In the genomic region with DNA sequence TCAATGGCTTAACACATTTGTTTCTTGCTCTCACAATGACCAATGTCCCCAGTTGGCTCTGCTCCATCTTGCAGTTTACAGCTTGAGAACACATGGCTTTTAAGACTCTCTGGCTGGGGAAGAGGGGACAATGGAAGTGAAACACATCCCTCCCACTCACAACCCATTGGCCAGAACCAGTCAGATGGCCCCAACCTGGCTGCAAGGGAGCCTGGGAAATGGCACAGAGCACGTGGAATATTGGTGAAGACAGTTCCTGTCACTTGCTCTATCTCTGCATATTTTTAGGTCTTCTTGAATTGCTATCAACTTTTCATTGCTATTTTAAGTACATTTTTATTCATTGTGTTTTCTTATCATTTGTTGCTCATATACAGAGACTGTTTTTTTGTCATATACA, we compare ENCODE assay signal across 18 cellular contexts.
"Had no signal": no experiment of that assay in that cellular context is flagged by ENCODE, and none has a peak within 500 bp of the region (broad histone marks: within the 10 kb centered on the region; RNA-seq: fewer than 3 reads in every experiment).

No MANE protein-coding gene starts in this region.

- H3K36me3 ChIP-seq: adrenal gland, esophagus squamous epithelium, heart right ventricle, lower lobe of right lung, ovary, sigmoid colon, thoracic aorta, upper lobe of left lung had no signal

- H3K27me3 ChIP-seq: adrenal gland, esophagus squamous epithelium, ovary, sigmoid colon, upper lobe of left lung had no signal

- H3K4me3 Mint-ChIP-seq: activated CD4-positive, alpha-beta T cell treated with anti-CD3 and anti-CD28 coated beads for 36 hours; natural killer cell; stimulated activated naive B cell treated with anti-CD40 and anti-IgM and Interleukin-4, amounts not matched to agents 10 μg/mL and 1 μg/mL and 100 μg/mL, for 72 hours had no signal

- H3K27ac ChIP-seq: adrenal gland, esophagus squamous epithelium, heart right ventricle, lower lobe of right lung, ovary, sigmoid colon, thoracic aorta, upper lobe of left lung had no signal

- H3K4me1 ChIP-seq: adrenal gland, esophagus squamous epithelium, heart right ventricle, lower lobe of right lung, sigmoid colon, upper lobe of left lung had no signal

- DNase-seq: activated CD4-positive, alpha-beta T cell treated with anti-CD3 and anti-CD28 coated beads for 36 hours; activated CD4-positive, alpha-beta T cell treated with anti-CD3 and anti-CD28 coated beads, Interleukin-2, amount 50 U/mL, for 48 hours; activated gamma-delta T cell; cerebellar nuclear complex; effector CD8-positive, alpha-beta T cell; esophagus squamous epithelium; heart right ventricle; left cardiac atrium; lower lobe of right lung; natural killer cell; ovary; sigmoid colon; stimulated activated CD4-positive, alpha-beta T cell treated with anti-CD3 and anti-CD28 coated beads, Interleukin-4, amount 100 ng/mL, for 4 hours; stimulated activated naive B cell treated with anti-CD40 and anti-IgM and Interleukin-4, amounts not matched to agents 10 μg/mL and 1 μg/mL and 100 μg/mL, for 72 hours; upper lobe of left lung had no signal

- H3K36me3 Mint-ChIP-seq: activated naive CD4-positive, alpha-beta T cell treated with anti-CD3 and anti-CD28 coated beads, Interleukin-2, amount 50 U/mL, for 72 hours; natural killer cell; stimulated activated naive B cell treated with anti-CD40 and anti-IgM and Interleukin-4, amounts not matched to agents 10 μg/mL and 1 μg/mL and 100 μg/mL, for 72 hours had no signal

- H3K27ac Mint-ChIP-seq: activated CD4-positive, alpha-beta T cell treated with anti-CD3 and anti-CD28 coated beads for 36 hours; activated naive CD4-positive, alpha-beta T cell treated with anti-CD3 and anti-CD28 coated beads, Interleukin-2, amount 50 U/mL, for 72 hours; natural killer cell; stimulated activated naive B cell treated with anti-CD40 and anti-IgM and Interleukin-4, amounts not matched to agents 10 μg/mL and 1 μg/mL and 100 μg/mL, for 72 hours had no signal

- H3K9me3 ChIP-seq: adrenal gland, esophagus squamous epithelium, heart right ventricle, lower lobe of right lung, ovary, sigmoid colon, thoracic aorta, upper lobe of left lung had no signal

- H3K4me1 Mint-ChIP-seq: activated CD4-positive, alpha-beta T cell treated with anti-CD3 and anti-CD28 coated beads for 36 hours; natural killer cell; stimulated activated naive B cell treated with anti-CD40 and anti-IgM and Interleukin-4, amounts not matched to agents 10 μg/mL and 1 μg/mL and 100 μg/mL, for 72 hours had no signal

- H3K4me3 ChIP-seq: adrenal gland, esophagus squamous epithelium, heart right ventricle, lower lobe of right lung, ovary, sigmoid colon, thoracic aorta, upper lobe of left lung had no signal

- H3K9me3 Mint-ChIP-seq: activated naive CD4-positive, alpha-beta T cell treated with anti-CD3 and anti-CD28 coated beads, Interleukin-2, amount 50 U/mL, for 72 hours; natural killer cell had no signal
